ENCODE assay signal across 22 cellular contexts in the genomic region with DNA sequence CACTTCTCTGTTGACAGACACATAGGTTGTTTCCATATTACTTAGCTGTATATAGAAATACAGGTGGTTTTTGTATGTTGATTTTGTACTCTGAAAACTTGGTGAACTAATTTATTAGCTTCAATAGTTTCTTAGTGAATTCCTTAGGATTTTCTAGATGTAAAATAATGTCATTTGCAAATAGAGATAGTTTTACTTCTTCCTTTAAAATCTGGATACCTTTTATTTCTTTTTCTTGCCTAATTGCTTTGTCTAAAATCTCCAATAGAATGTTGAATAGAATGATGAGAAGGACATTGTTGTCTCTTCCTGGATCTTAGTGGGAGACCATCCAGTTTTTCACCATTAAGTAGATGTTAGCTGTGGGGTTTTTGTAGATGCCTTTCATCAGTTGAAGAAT.
"Had no signal": no experiment of that assay in that cellular context is flagged by ENCODE, and none has a peak within 500 bp of the region (broad histone marks: within the 10 kb centered on the region; RNA-seq: fewer than 3 reads in every experiment).

No MANE protein-coding gene starts in this region.

- H3K27ac ChIP-seq: hepatocyte, ovary, stomach, thoracic aorta, transverse colon had no signal

- H3K4me1 Mint-ChIP-seq: neural crest cell had no signal

- H3K4me3 Mint-ChIP-seq: neural crest cell had no signal

- FAIRE-seq: colon, endothelial cell of umbilical vein had no signal

- H3K36me3 ChIP-seq: ovary, thoracic aorta, transverse colon had no signal

- H3K27ac Mint-ChIP-seq: dendritic cell treated with granulocyte-macrophage colony-stimulating factor and Interleukin-4, amounts not matched to agents 40 ng/mL and 50 ng/mL, for 4 days; progenitor cell of endocrine pancreas had no signal

- H3K4me1 ChIP-seq: transverse colon had no signal

- H3K27me3 ChIP-seq: hepatocyte, ovary, stomach, transverse colon had no signal

- ATAC-seq: left colon; naive thymus-derived CD4-positive, alpha-beta T cell; right cardiac atrium had no signal

- DNase-seq: cerebellar nuclear complex; erythroblast; foreskin melanocyte; head of caudate nucleus; left colon; mammary epithelial cell; naive thymus-derived CD4-positive, alpha-beta T cell; ovary; right cardiac atrium; stimulated activated CD4-positive, alpha-beta T cell treated with anti-CD3 and anti-CD28 coated beads, Interleukin-4, amount 100 ng/mL, for 1 hour; stimulated activated naive CD4-positive, alpha-beta T cell; stomach; substantia nigra; transverse colon had no signal

- H3K27me3 Mint-ChIP-seq: progenitor cell of endocrine pancreas had no signal

- H3K9me3 ChIP-seq: ovary had no signal

- H3K4me3 ChIP-seq: hepatocyte, ovary, smooth muscle cell had no signal
